ENCODE assay signal across 22 cellular contexts in genomic region chr1:204571631-204572030, GRCh38.
"Had no signal": no experiment of that assay in that cellular context is flagged by ENCODE, and none has a peak within 500 bp of the region (broad histone marks: within the 10 kb centered on the region; RNA-seq: fewer than 3 reads in every experiment).

No MANE protein-coding gene starts in this region.

- ATAC-seq: Right ventricle myocardium inferior, SK-N-SH treated with all-trans-retinoic acid at 6 μM for 48 hours had no signal

- DNase-seq: KBM-7, MG63, NCI-H1092, NCI-H1105 treated with DMSO at 0.1 percent for 48 hours, NCI-H1417 treated with DMSO at 0.1 percent for 48 hours, NCI-H146, NCI-H1694 treated with DMSO at 0.1 percent for 48 hours, NCI-H1930, NCI-H2081, NCI-H2107, NCI-H2227 treated with DMSO at 0.1 percent for 48 hours, NCI-H524, NCI-H69, NCI-H774, PC-9, Peyer's patch, SHP77 treated with DMSO at 0.1 percent for 48 hours, SJCRH30 had no signal

- H3K36me3 ChIP-seq: SJCRH30 had no signal

- H3K9me3 ChIP-seq: Peyer's patch, SJCRH30 had no signal

- H3K27ac ChIP-seq: HL-60, PC-9, Peyer's patch, SJCRH30 had no signal

- H3K4me3 ChIP-seq: MG63, PC-9, Peyer's patch, SJCRH30 had no signal

- H3K4me2 ChIP-seq: PC-9 had no signal

- H2AFZ ChIP-seq: PC-9 had no signal

- FAIRE-seq: HTR-8/SVneo had no signal

- H3K27me3 ChIP-seq: MG63, Peyer's patch had no signal

- H3K4me1 ChIP-seq: Peyer's patch, SJCRH30 had no signal
